ENCODE assay signal across 1 cellular context in genomic region chr15:67074886-67075229, GRCh38.
TF ChIP-seq lines count a peak whose summit lies in the region.

No MANE protein-coding gene starts in this region.

TF ChIP-seq in HEK293T, 16 proteins besides CTCF, POLR2A, EP300 and RAD21 (continued from another document):
- TF ChIP-seq, protein P1, sequence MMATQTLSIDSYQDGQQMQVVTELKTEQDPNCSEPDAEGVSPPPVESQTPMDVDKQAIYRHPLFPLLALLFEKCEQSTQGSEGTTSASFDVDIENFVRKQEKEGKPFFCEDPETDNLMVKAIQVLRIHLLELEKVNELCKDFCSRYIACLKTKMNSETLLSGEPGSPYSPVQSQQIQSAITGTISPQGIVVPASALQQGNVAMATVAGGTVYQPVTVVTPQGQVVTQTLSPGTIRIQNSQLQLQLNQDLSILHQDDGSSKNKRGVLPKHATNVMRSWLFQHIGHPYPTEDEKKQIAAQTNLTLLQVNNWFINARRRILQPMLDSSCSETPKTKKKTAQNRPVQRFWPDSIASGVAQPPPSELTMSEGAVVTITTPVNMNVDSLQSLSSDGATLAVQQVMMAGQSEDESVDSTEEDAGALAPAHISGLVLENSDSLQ (IDR thresholded peaks at IDR 0.05), result no peak
- TF ChIP-seq FOXM1 (IDR thresholded peaks at IDR 0.05; ENCODE audit: borderline replicate concordance) (no peak), FOXA1 (IDR thresholded peaks at IDR 0.05) (no peak)
